8 cellular contexts compared by ENCODE assay signal in the genomic region with DNA sequence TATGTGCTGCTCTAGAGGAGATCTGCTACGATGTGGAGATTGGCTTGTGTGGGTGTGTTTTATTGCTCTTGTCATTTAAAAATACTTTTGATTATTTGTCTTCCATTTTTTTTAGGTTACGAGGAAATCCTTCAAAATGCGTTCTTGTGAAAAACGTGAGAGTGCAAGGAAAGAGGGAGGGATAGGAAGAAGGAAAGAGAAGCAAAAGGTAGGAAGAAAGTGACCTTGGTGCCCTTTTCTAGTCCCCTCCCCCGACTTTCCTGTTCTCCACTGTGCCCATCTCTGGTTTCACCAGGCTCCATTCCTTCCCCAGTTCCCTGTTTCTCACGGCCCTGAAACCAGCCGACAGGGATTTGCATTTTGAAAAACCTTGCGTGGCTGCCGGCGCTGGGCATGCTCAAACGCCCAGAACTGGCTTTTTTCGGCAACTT. TPM values are rescaled to one million over a fixed set of nuclear protein-coding genes. Genes with fewer than 3 reads are reported as not detected.
DNase-seq lines count a peak whose midpoint lies in the region; ATAC-seq and TF ChIP-seq lines count a peak whose summit lies in the region.

No MANE protein-coding gene starts in this region.

- H3K36me3 Mint-ChIP-seq in activated T-helper 2 cell treated with anti-CD3 and anti-CD28 coated beads, Interferon-gamma antibody, Interleukin-2, Interleukin-4, amounts not matched to agents 10 μg/mL and 5 μg/mL and 100 μg/mL, durations not matched to agents 14 hours and 24 hours and 36 hours (ENCODE audit: low read depth), result no peaks in the 10 kb centered on the region
- H3K36me3 Mint-ChIP-seq in CD8-positive, alpha-beta memory T cell, result no peaks in the 10 kb centered on the region

- H3K4me1 ChIP-seq in HCT116 (ENCODE audit: control insufficient read depth in 1 of 2, insufficient read depth in 2 of 2, low read length in 2 of 2) (peaks cover 37 to 48% of the 10 kb centered on the region in 2 experiments), iPS-18a (ENCODE audit: control insufficient read depth, low read depth, low read length) (peaks cover 26% of the 10 kb centered on the region), skeletal muscle tissue (ENCODE audit: control insufficient read depth in 3 of 3, insufficient read depth in 3 of 3, low read length in 3 of 3) (peaks cover 0 to 8% (median 4%) of the 10 kb centered on the region in 3 donors)
- no peaks in the 10 kb centered on the region for H3K4me1 ChIP-seq in CD8-positive, alpha-beta memory T cell (ENCODE audit: insufficient read depth, low read length)

- DNase-seq in HCT116 (ENCODE audit: low read depth, low spot score) (no peak), NCI-H1436 (lab: John Stamatoyannopoulos, UW) (no peak)
- DNase-seq in activated T-helper 2 cell treated with anti-CD3 and anti-CD28 coated beads, Interferon-gamma antibody, Interleukin-2, Interleukin-4, amounts not matched to agents 10 μg/mL and 5 μg/mL and 100 μg/mL, durations not matched to agents 14 hours and 24 hours and 36 hours (ENCODE audit: low spot score), result no peak
- DNase-seq in CD8-positive, alpha-beta memory T cell, result no peak
- DNase-seq in activated CD4-positive, alpha-beta T cell treated with anti-CD3 and anti-CD28 coated beads, Interleukin-2, amount 50 U/mL, for 48 hours, result no peak

- H3K9ac ChIP-seq in HCT116 (ENCODE audit: low read length) (peak overlapping the region; percentile 95), iPS-18a (ENCODE audit: low read length) (peak overlapping the region; percentile 61), skeletal muscle tissue (ENCODE audit: low read depth in 1 of 3, low read length in 3 of 3) (peak overlapping the region; percentile 64 to 80 (median 76))

- TF ChIP-seq POLR2A in HCT116 (IDR thresholded peaks at IDR 0.05; ENCODE audit: borderline replicate concordance, extremely low read depth, insufficient read depth, insufficient read length), result no peak

- H3K9me3 Mint-ChIP-seq in activated T-helper 2 cell treated with anti-CD3 and anti-CD28 coated beads, Interferon-gamma antibody, Interleukin-2, Interleukin-4, amounts not matched to agents 10 μg/mL and 5 μg/mL and 100 μg/mL, durations not matched to agents 14 hours and 24 hours and 36 hours, result no peaks in the 10 kb centered on the region
- peaks cover 7 to 16% (median 13%) of the 10 kb centered on the region in 5 donors for H3K9me3 Mint-ChIP-seq in CD8-positive, alpha-beta memory T cell

- H3K4me3 ChIP-seq in HCT116 (replicated peaks in 1 of 2; ENCODE audit: low read depth in 1 of 2, low read length in 2 of 2) (peak overlapping the region; percentile 38 to 95), iPS-18a (ENCODE audit: low read length) (peak overlapping the region; percentile 84), skeletal muscle tissue (ENCODE audit: low read length in 3 of 3) (peak overlapping the region; percentile 71 to 86 (median 85))
- H3K4me3 ChIP-seq in CD8-positive, alpha-beta memory T cell (ENCODE audit: low read length), result no peak overlapping the region

- peaks cover 10% of the 10 kb centered on the region; the same call in 1 of the 2 replicates for H4K20me1 ChIP-seq in HCT116 (ENCODE audit: insufficient read depth)

- intact Hi-C loops in HCT116 (cut with micrococcal nuclease), result loop anchor here (2.0 to 5.0 kb wide), 2 partner anchors 37 to 259 kb away; no protein-coding TSS in a partner anchor
- intact Hi-C loops in activated T-helper 2 cell treated with anti-CD3 and anti-CD28 coated beads, Interferon-gamma antibody, Interleukin-2, Interleukin-4, amounts not matched to agents 10 μg/mL and 5 μg/mL and 100 μg/mL, durations not matched to agents 14 hours and 24 hours and 36 hours (cut with micrococcal nuclease), result loop anchor here (5.0 kb wide), 1 partner anchor 258 kb away; no protein-coding TSS in a partner anchor

- BruUV-seq in HCT116 (replicated peaks; lab: Mats Ljungman, UMichigan), result TSS peak; percentile 93

- H3K27ac ChIP-seq in HCT116 (ENCODE audit: low read depth, low read length), result peak overlapping the region; percentile 98
- H3K27ac ChIP-seq in iPS-18a (ENCODE audit: low read length), result no peak overlapping the region
- peak overlapping the region; percentile 55 for H3K27ac ChIP-seq in skeletal muscle tissue (ENCODE audit: low read depth, low read length)
- H3K27ac ChIP-seq in CD8-positive, alpha-beta memory T cell (ENCODE audit: low read depth, low read length), result no peak overlapping the region

- no peak for TF ChIP-seq CTCF in HCT116 (IDR thresholded peaks at IDR 0.05 in 2 of 3, conservative IDR thresholded peaks at IDR 0.05 in 1 of 3; ENCODE audit: borderline replicate concordance in 1 of 3, insufficient read depth in 1 of 3, low read depth in 2 of 3, low read length in 2 of 3)

- RAD21 ChIA-PET in HCT116 (lab: Charles Lee; ENCODE audit: low non-redundant PET in 1 of 2, low total read pairs in 2 of 2, uncharacterized antibody in 2 of 2, unreplicated experiment in 2 of 2), result interaction anchor here (0.6 to 1.0 kb wide), 5 partner anchors 27 to 258 kb away, joined by 3 to 7 read pairs (median 4); no protein-coding TSS in a partner anchor

- H3K79me2 ChIP-seq in HCT116 (ENCODE audit: insufficient read depth, low read length), result peaks cover 45% of the 10 kb centered on the region

- no peak for TF ChIP-seq RAD21 in HCT116 (IDR thresholded peaks at IDR 0.05; ENCODE audit: low read depth)

- POLR2A ChIA-PET in HCT116 (lab: Charles Lee), result interaction anchor here (0.8 to 1.6 kb wide), 2 partner anchors 9 to 142 kb away, joined by 3 to 6 read pairs; no protein-coding TSS in a partner anchor
- POLR2A ChIA-PET in CD8-positive, alpha-beta memory T cell (lab: Charles Lee), result no interaction called here

- H3K27me3 ChIP-seq in HCT116 (ENCODE audit: insufficient read depth, low read length) (no peaks in the 10 kb centered on the region), iPS-18a (ENCODE audit: control insufficient read depth, insufficient read depth, low read length) (peaks cover 45% of the 10 kb centered on the region), skeletal muscle tissue (ENCODE audit: control insufficient read depth in 3 of 3, insufficient read depth in 3 of 3, low read length in 3 of 3) (no peaks in the 10 kb centered on the region)
- peaks cover 3% of the 10 kb centered on the region for H3K27me3 ChIP-seq in CD8-positive, alpha-beta memory T cell (ENCODE audit: insufficient read depth, low read length, poor library complexity, severe bottlenecking)

- H3K36me3 ChIP-seq in HCT116 (ENCODE audit: control insufficient read depth in 1 of 2, insufficient read depth in 2 of 2, low read length in 2 of 2) (no peaks in the 10 kb centered on the region), iPS-18a (ENCODE audit: control insufficient read depth, low read depth, low read length) (no peaks in the 10 kb centered on the region), skeletal muscle tissue (ENCODE audit: control insufficient read depth in 3 of 3, insufficient read depth in 3 of 3, low read length in 3 of 3) (no peaks in the 10 kb centered on the region)
- H3K36me3 ChIP-seq in CD8-positive, alpha-beta memory T cell (ENCODE audit: insufficient read depth, low read length), result no peaks in the 10 kb centered on the region

- no peaks in the 10 kb centered on the region for H3K9me2 ChIP-seq in HCT116 (ENCODE audit: insufficient read depth)

- H3K27ac Mint-ChIP-seq in activated T-helper 2 cell treated with anti-CD3 and anti-CD28 coated beads, Interferon-gamma antibody, Interleukin-2, Interleukin-4, amounts not matched to agents 10 μg/mL and 5 μg/mL and 100 μg/mL, durations not matched to agents 14 hours and 24 hours and 36 hours, result peak overlapping the region; percentile 14
- H3K27ac Mint-ChIP-seq in CD8-positive, alpha-beta memory T cell, result no peak overlapping the region

- H3K4me2 ChIP-seq in HCT116 (ENCODE audit: low read length), result peak overlapping the region; percentile 82

- CTCF ChIA-PET in HCT116 (lab: Charles Lee), result interaction anchor here (1.0 to 2.2 kb wide), 8 partner anchors 11 to 1336 kb away, joined by 3 to 15 read pairs (median 4); no protein-coding TSS in a partner anchor
- CTCF ChIA-PET in CD8-positive, alpha-beta memory T cell (lab: Charles Lee), result no interaction called here

- peaks cover 49% of the 10 kb centered on the region for H3K27me3 Mint-ChIP-seq in activated T-helper 2 cell treated with anti-CD3 and anti-CD28 coated beads, Interferon-gamma antibody, Interleukin-2, Interleukin-4, amounts not matched to agents 10 μg/mL and 5 μg/mL and 100 μg/mL, durations not matched to agents 14 hours and 24 hours and 36 hours (ENCODE audit: low read depth)
- peaks cover 14 to 32% of the 10 kb centered on the region in 2 donors for H3K27me3 Mint-ChIP-seq in CD8-positive, alpha-beta memory T cell

- H3K9me3 ChIP-seq in HCT116 (ENCODE audit: control insufficient read depth in 1 of 2, insufficient read depth in 1 of 2, low read depth in 1 of 2, low read length in 2 of 2), result no peaks in the 10 kb centered on the region
- H3K9me3 ChIP-seq in iPS-18a (ENCODE audit: control insufficient read depth, low read depth, low read length), result no peaks in the 10 kb centered on the region
- no peaks in the 10 kb centered on the region for H3K9me3 ChIP-seq in skeletal muscle tissue (ENCODE audit: control insufficient read depth in 3 of 3, low read length in 3 of 3)
- no peaks in the 10 kb centered on the region for H3K9me3 ChIP-seq in CD8-positive, alpha-beta memory T cell (ENCODE audit: low read length)

- ATAC-seq in HCT116 (no peak), GM21515 (IDR thresholded peaks at IDR 0.05; ENCODE audit: unreplicated experiment) (no peak)

- peak overlapping the region; percentile 77 for H3K4me3 Mint-ChIP-seq in activated T-helper 2 cell treated with anti-CD3 and anti-CD28 coated beads, Interferon-gamma antibody, Interleukin-2, Interleukin-4, amounts not matched to agents 10 μg/mL and 5 μg/mL and 100 μg/mL, durations not matched to agents 14 hours and 24 hours and 36 hours (ENCODE audit: low read depth)
- peak overlapping the region in 2 of 7 donors; percentile 22 to 42 for H3K4me3 Mint-ChIP-seq in CD8-positive, alpha-beta memory T cell

- H2AFZ ChIP-seq in HCT116 (ENCODE audit: low read depth, low read length, poor library complexity, severe bottlenecking), result peak overlapping the region; percentile 50

- H3K4me1 Mint-ChIP-seq in activated T-helper 2 cell treated with anti-CD3 and anti-CD28 coated beads, Interferon-gamma antibody, Interleukin-2, Interleukin-4, amounts not matched to agents 10 μg/mL and 5 μg/mL and 100 μg/mL, durations not matched to agents 14 hours and 24 hours and 36 hours (ENCODE audit: low read depth), result peaks cover 25% of the 10 kb centered on the region
- H3K4me1 Mint-ChIP-seq in CD8-positive, alpha-beta memory T cell, result peaks cover 5 to 10% (median 5%) of the 10 kb centered on the region in 3 donors

TF ChIP-seq in HCT116, 20 proteins besides CTCF, POLR2A, EP300 and RAD21 (continues in another document):
- 0 out of 2 replicates have a peak, but pooled peaks have one; percentile 37 for TF ChIP-seq SRF (IDR thresholded peaks at IDR 0.05; ENCODE audit: low read depth)

RNA-seq across cellular contexts. Expression of gene GNAI1, which starts 0.5 kb away (rescaled TPM):
- total RNA-seq in HCT116 (2021; ENCODE audit: unreplicated experiment), result 148 TPM
- polyA plus RNA-seq in HCT116 (2012), result 83.0 and 90.2 TPM in 2 replicates
- 6.4 and 7.5 TPM in 2 replicates for total RNA-seq in activated T-helper 2 cell treated with anti-CD3 and anti-CD28 coated beads, Interferon-gamma antibody, Interleukin-2, Interleukin-4, amounts not matched to agents 10 μg/mL and 5 μg/mL and 100 μg/mL, durations not matched to agents 14 hours and 24 hours and 36 hours
- 25.6 TPM for total RNA-seq in skeletal muscle tissue
- total RNA-seq in CD8-positive, alpha-beta memory T cell, result under 1 TPM; 0.39 to 0.42 TPM
- 3.8 TPM for polyA plus RNA-seq in CD8-positive, alpha-beta memory T cell

Comparison
In these comparisons a context has a peak if more than half of its experiments do, and no peak if none do; other contexts are left out.
1. H3K27ac ChIP-seq: peak in HCT116 (single experiment) and skeletal muscle tissue (single experiment); none in iPS-18a (single experiment) and CD8-positive, alpha-beta memory T cell (single experiment).
2. Peak in every context shown above with its lines, with median percentiles within 50 percentile points of each other: H3K9ac ChIP-seq.